ENCODE assay signal across 1 cellular context in genomic region chr2:64784168-64785061, GRCh38.
TF ChIP-seq lines count a peak whose summit lies in the region.

No MANE protein-coding gene starts in this region.

TF ChIP-seq in HepG2, 621 proteins besides CTCF, POLR2A, EP300 and RAD21 (continued from another document and continues in another):
- TF ChIP-seq ZNF12 (CRISPR knock-in tag; IDR thresholded peaks at IDR 0.05) (0 out of 2 replicates have a peak, but pooled peaks have one; percentile 13), TARDBP (CRISPR knock-in tag; IDR thresholded peaks at IDR 0.05) (peak; percentile 16; the same call in 1 of the 2 replicates), AFF4 (CRISPR knock-in tag; IDR thresholded peaks at IDR 0.05) (no peak), ZNF83 (CRISPR knock-in tag; IDR thresholded peaks at IDR 0.05; ENCODE audit: borderline replicate concordance) (no peak; the same call in 1 of the 2 replicates), NCOA2 (CRISPR knock-in tag; IDR thresholded peaks at IDR 0.05) (no peak), THAP9 (CRISPR knock-in tag; IDR thresholded peaks at IDR 0.05; ENCODE audit: borderline replicate concordance) (no peak), PRPF4 (IDR thresholded peaks at IDR 0.05; ENCODE audit: low read depth, low read length, poor library complexity, severe bottlenecking) (no peak), ZNF253 (CRISPR knock-in tag; IDR thresholded peaks at IDR 0.05; ENCODE audit: borderline replicate concordance) (peak; percentile 68; the same call in 1 of the 2 replicates), ZNF292 (CRISPR knock-in tag; IDR thresholded peaks at IDR 0.05; ENCODE audit: borderline replicate concordance, low read depth) (peak; percentile 99), ZNF558 (CRISPR knock-in tag; IDR thresholded peaks at IDR 0.05; ENCODE audit: borderline replicate concordance) (no peak), ATF7-NPFF (CRISPR knock-in tag; IDR thresholded peaks at IDR 0.05; ENCODE audit: low read depth) (0 out of 2 replicates have a peak, but pooled peaks have one; percentile 15), SMC3 (IDR thresholded peaks at IDR 0.05; ENCODE audit: low read length) (no peak), ZNF512B (CRISPR knock-in tag; IDR thresholded peaks at IDR 0.05; ENCODE audit: borderline replicate concordance) (no peak), EEA1 (CRISPR knock-in tag; IDR thresholded peaks at IDR 0.05; ENCODE audit: borderline replicate concordance) (no peak), CAMTA2 (CRISPR knock-in tag; IDR thresholded peaks at IDR 0.05; ENCODE audit: borderline replicate concordance) (0 out of 2 replicates have a peak, but pooled peaks have one; percentile 72), ZNF577 (CRISPR knock-in tag; IDR thresholded peaks at IDR 0.05; ENCODE audit: borderline replicate concordance, low read depth) (no peak), CEBPB (IDR thresholded peaks at IDR 0.05; ENCODE audit: borderline replicate concordance, low read depth, low read length) (peak; percentile 62; the same call in 1 of the 2 replicates), NFIB (CRISPR knock-in tag; IDR thresholded peaks at IDR 0.05; ENCODE audit: borderline replicate concordance) (no peak), ZNF816 (CRISPR knock-in tag; IDR thresholded peaks at IDR 0.05; ENCODE audit: borderline replicate concordance) (no peak), CEBPG (CRISPR knock-in tag; IDR thresholded peaks at IDR 0.05) (peak; percentile 73), ZFP37 (CRISPR knock-in tag; IDR thresholded peaks at IDR 0.05; ENCODE audit: borderline replicate concordance) (no peak), HMGXB4 (CRISPR knock-in tag; IDR thresholded peaks at IDR 0.05; ENCODE audit: borderline replicate concordance in 1 of 2, low read depth in 1 of 2) (no peak; a peak in 1 of 4 replicates), ZEB1 (IDR thresholded peaks at IDR 0.05; ENCODE audit: insufficient replicate concordance, low read depth) (peak; percentile 61), SALL2 (CRISPR knock-in tag; IDR thresholded peaks at IDR 0.05) (peak; percentile 30; the same call in 1 of the 2 replicates), ZNF629 (CRISPR knock-in tag; conservative IDR thresholded peaks at IDR 0.05) (peak; percentile 39; the same call in 1 of the 2 replicates), ETS1 (CRISPR knock-in tag; IDR thresholded peaks at IDR 0.05) (no peak), ATF5 (CRISPR knock-in tag; IDR thresholded peaks at IDR 0.05; ENCODE audit: low read depth) (no peak; the same call in 1 of the 2 replicates), SPEN (CRISPR knock-in tag; IDR thresholded peaks at IDR 0.05; ENCODE audit: low read depth) (peak; percentile 77), KLF16 (CRISPR knock-in tag; IDR thresholded peaks at IDR 0.05) (peak in 1 of 2 experiments; percentile 70; a peak in 1 of 4 replicates), ZSCAN21 (CRISPR knock-in tag; IDR thresholded peaks at IDR 0.05; ENCODE audit: borderline replicate concordance) (peak; percentile 61; the same call in 1 of the 2 replicates), GABPA (IDR thresholded peaks at IDR 0.05; ENCODE audit: low read depth, low read length) (no peak), GABPA (CRISPR knock-in tag; IDR thresholded peaks at IDR 0.05; ENCODE audit: low read depth) (no peak), PHF21A (CRISPR knock-in tag; IDR thresholded peaks at IDR 0.05) (peak; percentile 80)
- TF ChIP-seq, protein P1, sequence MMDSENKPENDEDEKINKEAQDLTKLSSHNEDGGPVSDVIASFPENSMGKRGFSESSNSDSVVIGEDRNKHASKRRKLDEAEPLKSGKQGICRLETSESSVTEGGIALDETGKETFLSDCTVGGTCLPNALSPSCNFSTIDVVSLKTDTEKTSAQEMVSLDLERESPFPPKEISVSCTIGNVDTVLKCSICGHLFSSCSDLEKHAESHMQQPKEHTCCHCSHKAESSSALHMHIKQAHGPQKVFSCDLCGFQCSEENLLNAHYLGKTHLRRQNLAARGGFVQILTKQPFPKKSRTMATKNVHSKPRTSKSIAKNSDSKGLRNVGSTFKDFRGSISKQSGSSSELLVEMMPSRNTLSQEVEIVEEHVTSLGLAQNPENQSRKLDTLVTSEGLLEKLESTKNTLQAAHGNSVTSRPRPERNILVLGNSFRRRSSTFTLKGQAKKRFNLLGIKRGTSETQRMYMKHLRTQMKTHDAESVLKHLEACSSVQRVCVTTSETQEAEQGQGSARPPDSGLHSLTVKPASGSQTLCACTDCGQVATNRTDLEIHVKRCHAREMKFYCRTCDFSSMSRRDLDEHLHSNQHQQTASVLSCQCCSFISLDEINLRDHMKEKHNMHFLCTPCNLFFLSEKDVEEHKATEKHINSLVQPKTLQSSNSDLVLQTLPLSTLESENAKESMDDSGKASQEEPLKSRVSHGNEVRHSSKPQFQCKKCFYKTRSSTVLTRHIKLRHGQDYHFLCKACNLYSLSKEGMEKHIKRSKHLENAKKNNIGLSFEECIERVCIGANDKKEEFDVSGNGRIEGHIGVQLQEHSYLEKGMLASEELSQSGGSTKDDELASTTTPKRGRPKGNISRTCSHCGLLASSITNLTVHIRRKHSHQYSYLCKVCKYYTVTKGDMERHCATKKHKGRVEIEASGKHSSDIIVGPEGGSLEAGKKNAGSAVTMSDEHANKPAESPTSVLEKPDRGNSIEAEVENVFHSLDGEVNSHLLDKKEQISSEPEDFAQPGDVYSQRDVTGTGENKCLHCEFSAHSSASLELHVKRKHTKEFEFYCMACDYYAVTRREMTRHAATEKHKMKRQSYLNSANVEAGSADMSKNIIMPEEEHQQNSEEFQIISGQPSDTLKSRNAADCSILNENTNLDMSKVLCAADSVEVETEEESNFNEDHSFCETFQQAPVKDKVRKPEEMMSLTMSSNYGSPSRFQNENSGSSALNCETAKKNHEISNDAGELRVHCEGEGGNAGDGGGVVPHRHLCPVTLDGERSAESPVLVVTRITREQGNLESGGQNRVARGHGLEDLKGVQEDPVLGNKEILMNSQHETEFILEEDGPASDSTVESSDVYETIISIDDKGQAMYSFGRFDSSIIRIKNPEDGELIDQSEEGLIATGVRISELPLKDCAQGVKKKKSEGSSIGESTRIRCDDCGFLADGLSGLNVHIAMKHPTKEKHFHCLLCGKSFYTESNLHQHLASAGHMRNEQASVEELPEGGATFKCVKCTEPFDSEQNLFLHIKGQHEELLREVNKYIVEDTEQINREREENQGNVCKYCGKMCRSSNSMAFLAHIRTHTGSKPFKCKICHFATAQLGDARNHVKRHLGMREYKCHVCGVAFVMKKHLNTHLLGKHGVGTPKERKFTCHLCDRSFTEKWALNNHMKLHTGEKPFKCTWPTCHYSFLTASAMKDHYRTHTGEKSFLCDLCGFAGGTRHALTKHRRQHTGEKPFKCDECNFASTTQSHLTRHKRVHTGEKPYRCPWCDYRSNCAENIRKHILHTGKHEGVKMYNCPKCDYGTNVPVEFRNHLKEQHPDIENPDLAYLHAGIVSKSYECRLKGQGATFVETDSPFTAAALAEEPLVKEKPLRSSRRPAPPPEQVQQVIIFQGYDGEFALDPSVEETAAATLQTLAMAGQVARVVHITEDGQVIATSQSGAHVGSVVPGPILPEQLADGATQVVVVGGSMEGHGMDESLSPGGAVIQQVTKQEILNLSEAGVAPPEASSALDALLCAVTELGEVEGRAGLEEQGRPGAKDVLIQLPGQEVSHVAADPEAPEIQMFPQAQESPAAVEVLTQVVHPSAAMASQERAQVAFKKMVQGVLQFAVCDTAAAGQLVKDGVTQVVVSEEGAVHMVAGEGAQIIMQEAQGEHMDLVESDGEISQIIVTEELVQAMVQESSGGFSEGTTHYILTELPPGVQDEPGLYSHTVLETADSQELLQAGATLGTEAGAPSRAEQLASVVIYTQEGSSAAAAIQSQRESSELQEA (CRISPR knock-in tag; IDR thresholded peaks at IDR 0.05; ENCODE audit: not compliant biosample characterization), result no peak
- TF ChIP-seq, protein P2, sequence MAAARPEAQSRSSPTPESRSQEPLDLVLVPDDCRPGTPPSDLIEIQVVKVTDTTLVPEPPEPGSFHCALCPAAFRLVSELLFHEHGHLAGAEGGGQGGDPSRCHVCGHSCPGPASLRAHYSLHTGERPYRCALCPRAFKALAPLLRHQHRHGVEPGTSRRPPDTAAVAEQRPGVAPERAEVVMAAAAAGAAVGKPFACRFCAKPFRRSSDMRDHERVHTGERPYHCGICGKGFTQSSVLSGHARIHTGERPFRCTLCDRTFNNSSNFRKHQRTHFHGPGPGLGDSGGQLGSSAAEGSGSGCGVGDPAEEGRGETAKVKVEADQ (CRISPR knock-in tag; IDR thresholded peaks at IDR 0.05; ENCODE audit: borderline replicate concordance), result no peak
